In genomic region chr20:22949710-22950109, GRCh38 we compare ENCODE assay signal across 17 cellular contexts.
DNase-seq lines count a peak whose midpoint lies in the region; ATAC-seq, FAIRE-seq and TF ChIP-seq lines count a peak whose summit lies in the region.
"Had no signal": no experiment of that assay in that cellular context is flagged by ENCODE, and none has a peak within 500 bp of the region (broad histone marks: within the 10 kb centered on the region; RNA-seq: fewer than 3 reads in every experiment).

No MANE protein-coding gene starts in this region.

- peak in 1 of 2 experiments; percentile 26 for DNase-seq in A549 (ENCODE audit: low read depth in 1 of 2, low spot score in 1 of 2)
- DNase-seq in PC-3, result peak; percentile 54
- peak; percentile 15 to 32 for DNase-seq in cardiac fibroblast (ENCODE audit: low read depth in 2 of 2)
- DNase-seq in immature natural killer cell, result peak; percentile 3 to 18 (median 13)
- no peak for DNase-seq in H7
- no peak for DNase-seq in GM13977 (ENCODE audit: low spot score)
- DNase-seq: C1 segment of cervical spinal cord, COR-L47, NCI-H1092, NCI-H1694 treated with DMSO at 0.1 percent for 48 hours, NCI-H69, PC-9, Right ventricle myocardium superior had no signal

- 64% methylated on average over 1 of the region's 1 CpG for WGBS in A549 (ENCODE audit: missing lambda C conversion rate)

- no peaks in the 10 kb centered on the region for H3K9me3 ChIP-seq in A549
- no peaks in the 10 kb centered on the region for H3K9me3 ChIP-seq in PC-3 (ENCODE audit: low read length)

- in situ Hi-C loops in GM13977 (cut with MboI; ENCODE audit: low pct_unique_long_range_greater_than_20kb, low sequenced_read_pairs, unreplicated experiment), result no loop called here

- no peaks in the 10 kb centered on the region for H3K36me3 Mint-ChIP-seq in immature natural killer cell

- intact Hi-C loops in PC-3 (cut with micrococcal nuclease), result no loop called here

- peak in 1 of 2 experiments; percentile 22; a peak in 1 of 5 replicates for TF ChIP-seq EP300 in A549 (IDR thresholded peaks at IDR 0.05)

- no TSS peak for BruUV-seq in PC-3 (replicated peaks; lab: Mats Ljungman, UMichigan)

- ATAC-seq in A549 (peak in 1 of 2 experiments; percentile 25; a peak in 1 of 6 replicates), PC-3 (no peak), HG02852 (IDR thresholded peaks at IDR 0.05; ENCODE audit: unreplicated experiment) (no peak), HG03108 (IDR thresholded peaks at IDR 0.05; ENCODE audit: unreplicated experiment) (no peak)
- ATAC-seq: HCT116, K562 had no signal

- H3K27ac Mint-ChIP-seq in immature natural killer cell, result no peak overlapping the region

- no peak for TF ChIP-seq POLR2A in A549 (IDR thresholded peaks at IDR 0.05; ENCODE audit: low read length)

- H3K27ac ChIP-seq in A549, result peak overlapping the region; percentile 49 to 72
- H3K27ac ChIP-seq in PC-3 (ENCODE audit: low read length), result peak overlapping the region; percentile 58
- H3K27ac ChIP-seq: PC-9 had no signal

- CTCF ChIA-PET in A549 (lab: Yijun Ruan, JAX), result interaction anchor here (1.1 to 1.6 kb wide), 2 partner anchors 9 to 12 kb away, joined by 3 to 8 read pairs; no protein-coding TSS in a partner anchor
- CTCF ChIA-PET in PC-3 (lab: Charles Lee), result no interaction called here

- no peak for FAIRE-seq in A549 (lab: Jason Lieb, UNC)
- FAIRE-seq: K562 had no signal

- TF ChIP-seq CTCF in A549 (IDR thresholded peaks at IDR 0.05), result no peak
- TF ChIP-seq CTCF in PC-3 (conservative IDR thresholded peaks at IDR 0.05; ENCODE audit: low read depth, low read length), result no peak
- TF ChIP-seq CTCF in cardiac fibroblast (IDR thresholded peaks at IDR 0.05; ENCODE audit: low read depth, low read length), result no peak
- TF ChIP-seq CTCF in GM13977 (IDR thresholded peaks at IDR 0.05; ENCODE audit: extremely low read depth, insufficient read depth, missing control alignments), result no peak

- H3K4me3 Mint-ChIP-seq in immature natural killer cell, result no peak overlapping the region

- H3K27me3 Mint-ChIP-seq in immature natural killer cell (ENCODE audit: low read depth in 3 of 3), result peaks cover 0 to 7% (median 2%) of the 10 kb centered on the region in 3 donors

- H3K4me1 Mint-ChIP-seq in immature natural killer cell, result no peaks in the 10 kb centered on the region

- H3K4me3 ChIP-seq in A549 (no peak overlapping the region), PC-3 (ENCODE audit: low read length) (no peak overlapping the region), cardiac fibroblast (replicated peaks in 1 of 2; ENCODE audit: low read depth in 2 of 2, low read length in 2 of 2) (no peak overlapping the region), H7 (ENCODE audit: insufficient read depth, low read depth, low read length) (no peak overlapping the region)
- H3K4me3 ChIP-seq: K562, PC-9 had no signal

- H3K4me2 ChIP-seq in A549, result peak overlapping the region; percentile 28
- no peak overlapping the region for H3K4me2 ChIP-seq in PC-3 (ENCODE audit: low read length)
- H3K4me2 ChIP-seq: PC-9 had no signal

- H3F3A ChIP-seq in PC-3 (ENCODE audit: low read length, unreplicated experiment), result no peaks in the 10 kb centered on the region

- no peak overlapping the region for H3K9ac ChIP-seq in PC-3 (ENCODE audit: low read length)

- POLR2A ChIA-PET in A549 (lab: Yijun Ruan, JAX) (no interaction called here), PC-3 (lab: Charles Lee; ENCODE audit: unreplicated experiment) (no interaction called here)

- H4K20me1 ChIP-seq in PC-3 (ENCODE audit: low read length), result no peaks in the 10 kb centered on the region

- H3K9me3 Mint-ChIP-seq in immature natural killer cell, result peaks cover 0 to 1% (median 0%) of the 10 kb centered on the region in 6 donors

- H3K4me1 ChIP-seq in A549 (peaks cover 29% of the 10 kb centered on the region), PC-3 (ENCODE audit: insufficient read depth, low read length) (peaks cover 14% of the 10 kb centered on the region; the same call in 1 of the 2 replicates)

- H3K27me3 ChIP-seq in PC-3 (ENCODE audit: low read length) (peaks cover 7% of the 10 kb centered on the region), H7 (ENCODE audit: control insufficient read depth, insufficient read depth, low read length) (no peaks in the 10 kb centered on the region)

- H3K79me2 ChIP-seq in PC-3 (ENCODE audit: low read length), result no peaks in the 10 kb centered on the region

- H3K36me3 ChIP-seq in PC-3 (ENCODE audit: low read depth, low read length) (no peaks in the 10 kb centered on the region), H7 (replicated peaks; ENCODE audit: control insufficient read depth, insufficient read depth, low read length) (no peaks in the 10 kb centered on the region)

- no peaks in the 10 kb centered on the region for H3K9me2 ChIP-seq in PC-3 (replicated peaks; ENCODE audit: low read length)

- no peak overlapping the region for H2AFZ ChIP-seq in PC-3 (ENCODE audit: low read length)
- H2AFZ ChIP-seq: PC-9 had no signal

- no peak for TF ChIP-seq RAD21 in A549 (conservative IDR thresholded peaks at IDR 0.05 in 1 of 2, IDR thresholded peaks at IDR 0.05 in 1 of 2)

TF ChIP-seq in A549, 52 proteins besides CTCF, POLR2A, EP300 and RAD21:
- TF ChIP-seq CEBPB (IDR thresholded peaks at IDR 0.05), result peak; percentile 43 to 64; a peak in 2 of 4 replicates
- TF ChIP-seq JUNB (IDR thresholded peaks at IDR 0.05), result peak; percentile 60
- TF ChIP-seq KDM1A (IDR thresholded peaks at IDR 0.05; ENCODE audit: low read depth), result no peak
- TF ChIP-seq RARB (CRISPR knock-in tag; IDR thresholded peaks at IDR 0.05), result no peak
- TF ChIP-seq TFCP2L1 (CRISPR knock-in tag; IDR thresholded peaks at IDR 0.05), result no peak
- TF ChIP-seq PHF8 (IDR thresholded peaks at IDR 0.05; ENCODE audit: borderline replicate concordance, low read depth), result no peak
- TF ChIP-seq, protein P1, sequence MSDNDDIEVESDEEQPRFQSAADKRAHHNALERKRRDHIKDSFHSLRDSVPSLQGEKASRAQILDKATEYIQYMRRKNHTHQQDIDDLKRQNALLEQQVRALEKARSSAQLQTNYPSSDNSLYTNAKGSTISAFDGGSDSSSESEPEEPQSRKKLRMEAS (IDR thresholded peaks at IDR 0.05), result no peak
- TF ChIP-seq RFX5 (IDR thresholded peaks at IDR 0.05), result no peak
- TF ChIP-seq HOXB13 (CRISPR knock-in tag; IDR thresholded peaks at IDR 0.05; ENCODE audit: low read depth), result no peak
- no peak for TF ChIP-seq MAFK (IDR thresholded peaks at IDR 0.05; ENCODE audit: partially characterized antibody)
- TF ChIP-seq ESRRA (IDR thresholded peaks at IDR 0.05; ENCODE audit: borderline replicate concordance, low read length), result no peak
- no peak for TF ChIP-seq NPAS2 (CRISPR knock-in tag; IDR thresholded peaks at IDR 0.05; ENCODE audit: borderline replicate concordance)
- no peak for TF ChIP-seq CHD2 (IDR thresholded peaks at IDR 0.05; ENCODE audit: low read length, partially characterized antibody)
- no peak for TF ChIP-seq HEYL (CRISPR knock-in tag; IDR thresholded peaks at IDR 0.05)
- no peak for TF ChIP-seq CBX8 (IDR thresholded peaks at IDR 0.05)
- TF ChIP-seq RCOR1 (IDR thresholded peaks at IDR 0.05; ENCODE audit: low read depth, low read length), result no peak
- TF ChIP-seq MYC (IDR thresholded peaks at IDR 0.05; ENCODE audit: borderline replicate concordance, low read length), result no peak
- no peak for TF ChIP-seq POLR2AphosphoS2 (conservative IDR thresholded peaks at IDR 0.05; ENCODE audit: low read length)
- TF ChIP-seq FOSL2 (IDR thresholded peaks at IDR 0.05), result 0 out of 2 replicates have a peak, but pooled peaks have one; percentile 9
- no peak for TF ChIP-seq FOSL2 (CRISPR knock-in tag; IDR thresholded peaks at IDR 0.05)

Comparison
In these comparisons a context has a peak if more than half of its experiments do, and no peak if none do; other contexts are left out.
1. DNase-seq: peak in PC-3 (single experiment), cardiac fibroblast (2 of 2) and immature natural killer cell (3 of 3); none in H7 (single experiment) and GM13977 (single experiment).